Comparison of ENCODE assay signal across 8 cellular contexts in genomic region chr13:25114220-25114619, GRCh38. TPM values are rescaled to one million over a fixed set of nuclear protein-coding genes. Genes with fewer than 3 reads are reported as not detected.
A peak's percentile ranks its signal among the peaks of the same experiment; 100 is the strongest.
DNase-seq lines count a peak whose midpoint lies in the region; ATAC-seq, FAIRE-seq and TF ChIP-seq lines count a peak whose summit lies in the region.

No MANE protein-coding gene starts in this region.

- no peaks in the 10 kb centered on the region for H3K4me1 Mint-ChIP-seq in immature natural killer cell

- peaks cover 4 to 20% (median 5%) of the 10 kb centered on the region in 3 donors for H3K27me3 Mint-ChIP-seq in immature natural killer cell (ENCODE audit: low read depth in 3 of 3)

- DNase-seq in GM06990 (ENCODE audit: extremely low read depth, insufficient read length) (peak; percentile 54), NCI-H2107 (lab: John Stamatoyannopoulos, UW) (peak; percentile 57), T47D (ENCODE audit: low read depth in 1 of 2, low spot score in 1 of 2) (peak; percentile 39 to 83), immature natural killer cell (peak in 2 of 3 donors; percentile 26 to 31), cortex of kidney (lab: John Stamatoyannopoulos, UW) (no peak)
- peak; percentile 75 for DNase-seq in stimulated activated CD4-positive, alpha-beta T cell treated with anti-CD3 and anti-CD28 coated beads, Interleukin-15, amount 100 ng/mL, for 24 hours

- no peaks in the 10 kb centered on the region for H3K9me3 Mint-ChIP-seq in immature natural killer cell

- H3K4me3 ChIP-seq in GM06990 (replicated peaks; ENCODE audit: low read depth, low read length) = no peak overlapping the region

- in situ Hi-C loops in T47D (cut with HindIII; ENCODE audit: low pct_unique_long_range_greater_than_20kb, low sequenced_read_pairs) = no loop called here

- H3K27ac Mint-ChIP-seq in immature natural killer cell = no peak overlapping the region

- no peaks in the 10 kb centered on the region for H3K27me3 ChIP-seq in GM06990 (replicated peaks; ENCODE audit: control insufficient read depth, insufficient read depth, low read length)

- peak; percentile 91 for TF ChIP-seq CTCF in GM06990 (IDR thresholded peaks at IDR 0.05; ENCODE audit: insufficient read depth, low read length, poor library complexity, severe bottlenecking)

- FAIRE-seq in TTC549 (lab: Jason Lieb, UNC) = peak; percentile 77

- H3K36me3 ChIP-seq in GM06990 (ENCODE audit: control insufficient read depth, insufficient read depth, low read length) = no peaks in the 10 kb centered on the region

- no peaks in the 10 kb centered on the region for H3K36me3 Mint-ChIP-seq in immature natural killer cell

- ATAC-seq in HG02610 (IDR thresholded peaks at IDR 0.05; ENCODE audit: unreplicated experiment) = peak; percentile 60

- no peak overlapping the region for H3K4me3 Mint-ChIP-seq in immature natural killer cell

RNA-seq across cellular contexts. Expression of gene PABPC3, which starts 18.3 kb away (rescaled TPM):
- under 1 TPM in 1 of 3 donors, not detected in 2; 0.09 TPM for polyA plus RNA-seq in immature natural killer cell

RNA-seq across cellular contexts. Expression of gene AMER2, which starts 57.9 kb away (rescaled TPM):
- polyA plus RNA-seq in immature natural killer cell = not detected
